In genomic region chr16:8885674-8886592, GRCh38 we compare ENCODE assay signal across 1 cellular context.
A peak's percentile ranks its signal among the peaks of the same experiment; 100 is the strongest.
TF ChIP-seq lines count a peak whose summit lies in the region.

No MANE protein-coding gene starts in this region.

TF ChIP-seq in HepG2, 621 proteins besides CTCF, POLR2A, EP300 and RAD21 (continued from another document and continues in another):
- no peak for TF ChIP-seq ZBTB40 (IDR thresholded peaks at IDR 0.05)
- peak; percentile 16; the same call in 1 of the 2 replicates for TF ChIP-seq ZBTB40 (CRISPR knock-in tag; IDR thresholded peaks at IDR 0.05)
- no peak for TF ChIP-seq ZNF558 (CRISPR knock-in tag; IDR thresholded peaks at IDR 0.05; ENCODE audit: borderline replicate concordance)
- peak; percentile 30 for TF ChIP-seq ZNF891 (CRISPR knock-in tag; IDR thresholded peaks at IDR 0.05)
- TF ChIP-seq RBAK (CRISPR knock-in tag; IDR thresholded peaks at IDR 0.05), result no peak
- TF ChIP-seq ZNF660 (CRISPR knock-in tag; IDR thresholded peaks at IDR 0.05; ENCODE audit: borderline replicate concordance, low read depth), result no peak
- TF ChIP-seq KDM2A (CRISPR knock-in tag; IDR thresholded peaks at IDR 0.05; ENCODE audit: borderline replicate concordance, low read depth), result peak; percentile 71
- no peak; the same call in 1 of the 2 replicates for TF ChIP-seq MIER3 (CRISPR knock-in tag; IDR thresholded peaks at IDR 0.05; ENCODE audit: borderline replicate concordance)
- peak; percentile 71; the same call in 1 of the 2 replicates for TF ChIP-seq ZNF598 (CRISPR knock-in tag; IDR thresholded peaks at IDR 0.05; ENCODE audit: borderline replicate concordance)
- 0 out of 2 replicates have a peak, but pooled peaks have one; percentile 12 for TF ChIP-seq ZNF737 (CRISPR knock-in tag; IDR thresholded peaks at IDR 0.05; ENCODE audit: borderline replicate concordance)
- TF ChIP-seq, protein P1, sequence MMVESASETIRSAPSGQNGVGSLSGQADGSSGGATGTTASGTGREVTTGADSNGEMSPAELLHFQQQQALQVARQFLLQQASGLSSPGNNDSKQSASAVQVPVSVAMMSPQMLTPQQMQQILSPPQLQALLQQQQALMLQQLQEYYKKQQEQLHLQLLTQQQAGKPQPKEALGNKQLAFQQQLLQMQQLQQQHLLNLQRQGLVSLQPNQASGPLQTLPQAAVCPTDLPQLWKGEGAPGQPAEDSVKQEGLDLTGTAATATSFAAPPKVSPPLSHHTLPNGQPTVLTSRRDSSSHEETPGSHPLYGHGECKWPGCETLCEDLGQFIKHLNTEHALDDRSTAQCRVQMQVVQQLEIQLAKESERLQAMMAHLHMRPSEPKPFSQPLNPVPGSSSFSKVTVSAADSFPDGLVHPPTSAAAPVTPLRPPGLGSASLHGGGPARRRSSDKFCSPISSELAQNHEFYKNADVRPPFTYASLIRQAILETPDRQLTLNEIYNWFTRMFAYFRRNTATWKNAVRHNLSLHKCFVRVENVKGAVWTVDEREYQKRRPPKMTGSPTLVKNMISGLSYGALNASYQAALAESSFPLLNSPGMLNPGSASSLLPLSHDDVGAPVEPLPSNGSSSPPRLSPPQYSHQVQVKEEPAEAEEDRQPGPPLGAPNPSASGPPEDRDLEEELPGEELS (CRISPR knock-in tag; IDR thresholded peaks at IDR 0.05), result no peak
- no peak for TF ChIP-seq ZNF788 (CRISPR knock-in tag; IDR thresholded peaks at IDR 0.05; ENCODE audit: borderline replicate concordance)
- TF ChIP-seq ZNF337 (CRISPR knock-in tag; IDR thresholded peaks at IDR 0.05; ENCODE audit: borderline replicate concordance, low read depth), result no peak
- no peak; the same call in 1 of the 2 replicates for TF ChIP-seq ZNF138 (CRISPR knock-in tag; IDR thresholded peaks at IDR 0.05; ENCODE audit: low read depth)
- no peak for TF ChIP-seq ZNF607 (CRISPR knock-in tag; IDR thresholded peaks at IDR 0.05; ENCODE audit: borderline replicate concordance)
- 0 out of 2 replicates have a peak, but pooled peaks have one; percentile 39 for TF ChIP-seq REPIN1 (CRISPR knock-in tag; IDR thresholded peaks at IDR 0.05; ENCODE audit: borderline replicate concordance, low read depth)
- no peak for TF ChIP-seq ZNF335 (CRISPR knock-in tag; IDR thresholded peaks at IDR 0.05)
- no peak for TF ChIP-seq ZNF75D (CRISPR knock-in tag; IDR thresholded peaks at IDR 0.05; ENCODE audit: borderline replicate concordance)
- TF ChIP-seq GLI4 (CRISPR knock-in tag; IDR thresholded peaks at IDR 0.05; ENCODE audit: borderline replicate concordance), result peak; percentile 38; the same call in 1 of the 2 replicates
- TF ChIP-seq, protein P2, sequence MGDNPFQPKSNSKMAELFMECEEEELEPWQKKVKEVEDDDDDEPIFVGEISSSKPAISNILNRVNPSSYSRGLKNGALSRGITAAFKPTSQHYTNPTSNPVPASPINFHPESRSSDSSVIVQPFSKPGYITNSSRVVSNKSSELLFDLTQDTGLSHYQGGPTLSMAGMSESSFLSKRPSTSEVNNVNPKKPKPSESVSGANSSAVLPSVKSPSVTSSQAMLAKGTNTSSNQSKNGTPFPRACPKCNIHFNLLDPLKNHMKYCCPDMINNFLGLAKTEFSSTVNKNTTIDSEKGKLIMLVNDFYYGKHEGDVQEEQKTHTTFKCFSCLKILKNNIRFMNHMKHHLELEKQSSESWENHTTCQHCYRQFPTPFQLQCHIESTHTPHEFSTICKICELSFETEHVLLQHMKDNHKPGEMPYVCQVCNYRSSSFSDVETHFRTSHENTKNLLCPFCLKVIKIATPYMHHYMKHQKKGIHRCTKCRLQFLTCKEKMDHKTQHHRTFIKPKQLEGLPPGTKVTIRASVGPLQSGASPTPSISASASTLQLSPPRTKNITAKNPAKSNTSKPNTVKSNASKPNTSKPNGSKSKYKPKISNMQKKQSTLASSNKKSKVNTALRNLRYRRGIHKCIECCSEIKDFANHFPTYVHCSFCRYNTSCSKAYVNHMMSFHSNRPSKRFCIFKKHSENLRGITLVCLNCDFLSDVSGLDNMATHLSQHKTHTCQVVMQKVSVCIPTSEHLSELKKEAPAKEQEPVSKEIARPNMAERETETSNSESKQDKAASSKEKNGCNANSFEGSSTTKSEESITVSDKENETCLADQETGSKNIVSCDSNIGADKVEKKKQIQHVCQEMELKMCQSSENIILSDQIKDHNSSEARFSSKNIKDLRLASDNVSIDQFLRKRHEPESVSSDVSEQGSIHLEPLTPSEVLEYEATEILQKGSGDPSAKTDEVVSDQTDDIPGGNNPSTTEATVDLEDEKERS (CRISPR knock-in tag; IDR thresholded peaks at IDR 0.05), result 0 out of 2 replicates have a peak, but pooled peaks have one; percentile 9
- peak; percentile 47; the same call in 2 of the 3 replicates for TF ChIP-seq MXI1 (IDR thresholded peaks at IDR 0.05; ENCODE audit: borderline replicate concordance, low read depth, low read length)
- TF ChIP-seq, protein P3, sequence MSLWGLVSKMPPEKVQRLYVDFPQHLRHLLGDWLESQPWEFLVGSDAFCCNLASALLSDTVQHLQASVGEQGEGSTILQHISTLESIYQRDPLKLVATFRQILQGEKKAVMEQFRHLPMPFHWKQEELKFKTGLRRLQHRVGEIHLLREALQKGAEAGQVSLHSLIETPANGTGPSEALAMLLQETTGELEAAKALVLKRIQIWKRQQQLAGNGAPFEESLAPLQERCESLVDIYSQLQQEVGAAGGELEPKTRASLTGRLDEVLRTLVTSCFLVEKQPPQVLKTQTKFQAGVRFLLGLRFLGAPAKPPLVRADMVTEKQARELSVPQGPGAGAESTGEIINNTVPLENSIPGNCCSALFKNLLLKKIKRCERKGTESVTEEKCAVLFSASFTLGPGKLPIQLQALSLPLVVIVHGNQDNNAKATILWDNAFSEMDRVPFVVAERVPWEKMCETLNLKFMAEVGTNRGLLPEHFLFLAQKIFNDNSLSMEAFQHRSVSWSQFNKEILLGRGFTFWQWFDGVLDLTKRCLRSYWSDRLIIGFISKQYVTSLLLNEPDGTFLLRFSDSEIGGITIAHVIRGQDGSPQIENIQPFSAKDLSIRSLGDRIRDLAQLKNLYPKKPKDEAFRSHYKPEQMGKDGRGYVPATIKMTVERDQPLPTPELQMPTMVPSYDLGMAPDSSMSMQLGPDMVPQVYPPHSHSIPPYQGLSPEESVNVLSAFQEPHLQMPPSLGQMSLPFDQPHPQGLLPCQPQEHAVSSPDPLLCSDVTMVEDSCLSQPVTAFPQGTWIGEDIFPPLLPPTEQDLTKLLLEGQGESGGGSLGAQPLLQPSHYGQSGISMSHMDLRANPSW (CRISPR knock-in tag; IDR thresholded peaks at IDR 0.05; ENCODE audit: borderline replicate concordance), result no peak
- no peak for TF ChIP-seq NCOA1 (CRISPR knock-in tag; IDR thresholded peaks at IDR 0.05)
- TF ChIP-seq SIN3A (IDR thresholded peaks at IDR 0.05; ENCODE audit: borderline replicate concordance, low read depth, low read length), result no peak
- no peak; the same call in 1 of the 2 replicates for TF ChIP-seq ZNF225 (CRISPR knock-in tag; IDR thresholded peaks at IDR 0.05)
- TF ChIP-seq ZNF839 (CRISPR knock-in tag; IDR thresholded peaks at IDR 0.05; ENCODE audit: borderline replicate concordance), result no peak
- no peak for TF ChIP-seq MIER2 (CRISPR knock-in tag; IDR thresholded peaks at IDR 0.05)
- TF ChIP-seq RFXAP (CRISPR knock-in tag; IDR thresholded peaks at IDR 0.05; ENCODE audit: borderline replicate concordance), result no peak
- no peak; the same call in 1 of the 2 replicates for TF ChIP-seq AHDC1 (CRISPR knock-in tag; IDR thresholded peaks at IDR 0.05; ENCODE audit: borderline replicate concordance)
- TF ChIP-seq PHB2 (IDR thresholded peaks at IDR 0.05; ENCODE audit: partially characterized antibody), result no peak
- TF ChIP-seq SIX4 (CRISPR knock-in tag; IDR thresholded peaks at IDR 0.05), result no peak
- TF ChIP-seq CENPX (CRISPR knock-in tag; IDR thresholded peaks at IDR 0.05), result no peak
- TF ChIP-seq, protein P4, sequence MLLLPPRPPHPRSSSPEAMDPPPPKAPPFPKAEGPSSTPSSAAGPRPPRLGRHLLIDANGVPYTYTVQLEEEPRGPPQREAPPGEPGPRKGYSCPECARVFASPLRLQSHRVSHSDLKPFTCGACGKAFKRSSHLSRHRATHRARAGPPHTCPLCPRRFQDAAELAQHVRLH (CRISPR knock-in tag; IDR thresholded peaks at IDR 0.05; ENCODE audit: borderline replicate concordance, low read depth), result no peak
- no peak; the same call in 1 of the 2 replicates for TF ChIP-seq BHLHE40 (IDR thresholded peaks at IDR 0.05; ENCODE audit: low read length)
- TF ChIP-seq SRY (CRISPR knock-in tag; IDR thresholded peaks at IDR 0.05), result 0 out of 2 replicates have a peak, but pooled peaks have one; percentile 44
- TF ChIP-seq SP2 (CRISPR knock-in tag; IDR thresholded peaks at IDR 0.05), result no peak
- TF ChIP-seq ZSCAN29 (CRISPR knock-in tag; conservative IDR thresholded peaks at IDR 0.05), result no peak
